8 cellular contexts compared by ENCODE assay signal in the genomic region with DNA sequence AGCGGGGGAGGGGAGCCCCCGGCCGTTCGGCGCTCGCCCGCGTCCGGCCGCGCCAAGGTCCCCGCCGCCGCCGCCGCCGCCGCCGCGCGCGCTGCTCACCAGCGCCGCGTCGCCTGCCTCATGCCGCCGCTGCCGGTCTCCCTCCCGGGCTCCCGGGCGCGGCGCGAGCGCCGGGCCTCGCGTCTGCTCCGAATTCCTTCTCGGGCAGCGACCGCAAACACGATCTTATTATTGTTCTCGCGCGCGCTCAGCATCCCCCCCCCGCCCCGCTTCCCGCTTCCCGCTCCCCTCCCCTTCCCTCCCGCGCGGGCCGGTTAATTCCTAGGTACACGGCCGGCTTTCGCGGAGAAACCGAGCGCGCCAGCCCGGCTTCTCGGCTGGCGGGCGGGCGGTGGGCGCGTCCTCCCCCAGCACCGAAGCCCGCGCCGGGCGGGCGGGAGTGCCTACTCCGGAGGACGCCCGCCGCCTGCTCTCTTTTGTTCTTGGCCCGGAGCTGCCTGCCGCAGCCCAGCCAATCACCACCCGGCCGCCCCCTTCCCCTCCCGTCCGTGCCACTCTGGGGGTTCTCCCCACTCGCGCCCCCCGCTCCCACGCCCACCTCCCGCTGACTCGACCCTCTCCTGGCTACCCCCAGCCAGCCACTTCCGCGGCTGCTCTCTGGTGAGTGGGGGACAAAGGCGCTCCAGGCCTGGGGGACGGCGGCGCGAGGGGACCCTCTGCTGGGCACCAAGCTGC. TPM values are rescaled to one million over a fixed set of nuclear protein-coding genes. Genes with fewer than 3 reads are reported as not detected.
DNase-seq lines count a peak whose midpoint lies in the region; ATAC-seq lines count a peak whose summit lies in the region.

HDGFL3 (minus strand) TSS at position 202 of the 735 bp plus-strand sequence. CDS start 409 bp downstream, outside the sequence.

- no peaks in the 10 kb centered on the region for H3K27me3 ChIP-seq in right cardiac atrium (ENCODE audit: control insufficient read depth, insufficient read depth)

- H3K4me3 ChIP-seq in right cardiac atrium (ENCODE audit: low read length), result peak within 1 kb of the TSS; percentile 79

- peak; percentile 50 for DNase-seq in activated CD4-positive, alpha-beta T cell treated with anti-CD3 and anti-CD28 coated beads for 36 hours
- no peak for DNase-seq in activated CD4-positive, alpha-beta T cell treated with anti-CD3 and anti-CD28 coated beads for 1 hour
- DNase-seq in SHP77 (lab: John Stamatoyannopoulos, UW), result peak; percentile 32 to 58
- DNase-seq in astrocyte of the hippocampus (ENCODE audit: low read depth, low spot score), result peak; percentile 87
- peak; percentile 59 to 86 (median 85) for DNase-seq in right cardiac atrium
- DNase-seq in pons (ENCODE audit: low spot score), result peak; percentile 31
- DNase-seq in cortex of kidney (lab: John Stamatoyannopoulos, UW), result no peak

- POLR2A ChIA-PET in activated CD4-positive, alpha-beta T cell treated with anti-CD3 and anti-CD28 coated beads for 36 hours (lab: Charles Lee), result interaction anchor here (1.0 kb wide), 1 partner anchor 196 kb away, joined by 3 read pairs; the partner anchor contains the start of gene C15orf40

- H3K27me3 Mint-ChIP-seq in activated CD4-positive, alpha-beta T cell treated with anti-CD3 and anti-CD28 coated beads for 36 hours, result peaks cover 26% of the 10 kb centered on the region

- under 1% methylated on average over 94 of the region's 99 CpGs for WGBS in right cardiac atrium

- H3K4me1 Mint-ChIP-seq in activated CD4-positive, alpha-beta T cell treated with anti-CD3 and anti-CD28 coated beads for 36 hours, result peaks cover 9% of the 10 kb centered on the region

- CTCF ChIA-PET in activated CD4-positive, alpha-beta T cell treated with anti-CD3 and anti-CD28 coated beads for 36 hours (lab: Charles Lee), result interaction anchor here (1.1 kb wide), 1 partner anchor 10 kb away, joined by 3 read pairs; no protein-coding TSS in a partner anchor

- intact Hi-C loops in activated CD4-positive, alpha-beta T cell treated with anti-CD3 and anti-CD28 coated beads for 36 hours (cut with DNase I, micrococcal nuclease), result loop anchor here (1.0 to 5.0 kb wide), 6 partner anchors 100 to 665 kb away; partner anchors contain the start of genes C15orf40 (in 2 of the 2), BTBD1 (in 1 of the 2), RPS17 (in 1 of the 2) and TM6SF1 (in 1 of the 2)
- intact Hi-C loops in right cardiac atrium (cut with DNase I), result loop anchor here in 1 of 4 donors (5.0 kb wide), 1 partner anchor 195 kb away; the partner anchor contains the start of gene C15orf40

- H3K9me3 Mint-ChIP-seq in activated CD4-positive, alpha-beta T cell treated with anti-CD3 and anti-CD28 coated beads for 36 hours (ENCODE audit: low read depth), result no peaks in the 10 kb centered on the region

- no peaks in the 10 kb centered on the region for H3K36me3 Mint-ChIP-seq in activated CD4-positive, alpha-beta T cell treated with anti-CD3 and anti-CD28 coated beads for 36 hours (ENCODE audit: low read depth)

- peak within 1 kb of the TSS; percentile 69 for H3K4me3 Mint-ChIP-seq in activated CD4-positive, alpha-beta T cell treated with anti-CD3 and anti-CD28 coated beads for 36 hours

- H3K9me3 ChIP-seq in right cardiac atrium (ENCODE audit: control insufficient read depth, low read length), result no peaks in the 10 kb centered on the region

- H3K4me1 ChIP-seq in right cardiac atrium (ENCODE audit: control insufficient read depth, insufficient read depth, low read length), result no peaks in the 10 kb centered on the region

- peak; percentile 60 for ATAC-seq in activated CD4-positive, alpha-beta T cell treated with anti-CD3 and anti-CD28 coated beads for 36 hours
- ATAC-seq in HG03354 (IDR thresholded peaks at IDR 0.05; ENCODE audit: poor library complexity, severe bottlenecking, unreplicated experiment), result peak; percentile 61
- ATAC-seq in right cardiac atrium, result peak; percentile 55 to 66

- peak within 1 kb of the TSS; percentile 88 for H3K27ac ChIP-seq in right cardiac atrium (ENCODE audit: low read length)

- H3K27ac Mint-ChIP-seq in activated CD4-positive, alpha-beta T cell treated with anti-CD3 and anti-CD28 coated beads for 36 hours, result no peak within 1 kb of the TSS

RNA-seq across cellular contexts. Expression of gene HDGFL3, which starts in this region (rescaled TPM):
- 1 to 10 TPM; 5.0 to 7.4 TPM for total RNA-seq in activated CD4-positive, alpha-beta T cell treated with anti-CD3 and anti-CD28 coated beads for 36 hours
- 10 to 100 TPM; 34.1 to 45.2 (median 36.4) TPM for total RNA-seq in right cardiac atrium
- 17.0 TPM for polyA plus RNA-seq in right cardiac atrium

Comparison
In these comparisons a context has a peak if more than half of its experiments do, and no peak if none do; other contexts are left out.
1. RNA of gene HDGFL3 (total RNA-seq): 34.1 to 45.2 TPM in right cardiac atrium; 5.0 to 7.4 TPM in activated CD4-positive, alpha-beta T cell treated with anti-CD3 and anti-CD28 coated beads for 36 hours; every median in the first group is over 4 times any median in the second.
2. DNase-seq: peak in activated CD4-positive, alpha-beta T cell treated with anti-CD3 and anti-CD28 coated beads for 36 hours (single experiment), SHP77 (2 of 2), astrocyte of the hippocampus (single experiment), right cardiac atrium (3 of 3) and pons (single experiment); none in activated CD4-positive, alpha-beta T cell treated with anti-CD3 and anti-CD28 coated beads for 1 hour (single experiment) and cortex of kidney (single experiment).
3. Peak in every context shown above with its lines, with median percentiles within 50 percentile points of each other: ATAC-seq.